In the genomic region with DNA sequence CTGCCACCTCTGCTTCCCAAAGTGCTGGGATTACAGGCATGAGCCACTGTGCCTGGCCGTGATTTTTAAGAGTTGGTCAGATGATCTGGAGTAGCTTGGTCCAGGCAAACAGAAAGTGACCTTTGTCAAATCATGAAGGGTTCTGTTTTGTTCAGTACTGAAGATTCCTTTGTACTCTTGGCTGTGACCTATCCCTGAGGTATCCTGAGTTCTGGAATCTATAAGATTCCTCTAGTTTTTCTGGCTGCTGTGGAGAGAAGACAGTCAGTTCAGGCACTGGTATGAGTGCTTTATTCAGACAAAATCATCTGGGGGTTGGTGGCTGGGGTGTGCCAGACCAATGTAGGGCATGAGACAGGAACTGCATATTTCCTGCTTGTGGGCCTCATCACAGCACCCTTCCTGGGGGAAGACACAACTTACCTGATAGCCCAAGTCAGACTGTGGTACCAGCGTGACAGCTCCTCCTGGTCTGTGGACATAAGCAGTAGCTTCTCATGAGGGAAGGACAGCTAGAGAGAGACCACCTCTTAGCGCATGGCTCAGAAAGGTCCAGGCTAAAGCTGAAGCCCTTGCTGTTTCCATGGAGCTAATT, we compare ENCODE assay signal across 11 cellular contexts. TPM values are rescaled to one million over a fixed set of nuclear protein-coding genes. Genes with fewer than 3 reads are reported as not detected.
DNase-seq lines count a peak whose midpoint lies in the region; ATAC-seq, FAIRE-seq and TF ChIP-seq lines count a peak whose summit lies in the region.
"Had no signal": no experiment of that assay in that cellular context is flagged by ENCODE, and none has a peak within 500 bp of the region (broad histone marks: within the 10 kb centered on the region; RNA-seq: fewer than 3 reads in every experiment).

No MANE protein-coding gene starts in this region.

- no peak for ATAC-seq in GM23338
- ATAC-seq in T-helper 17 cell: peak; percentile 55
- ATAC-seq in effector memory CD8-positive, alpha-beta T cell (replicated peaks): peak; percentile 45
- ATAC-seq: activated CD4-positive, CD25-positive, alpha-beta regulatory T cell treated with anti-CD3 and anti-CD28 coated beads, Interleukin-2, amount 50 U/mL, for 24 hours; left lobe of liver had no signal

- TF ChIP-seq CTCF in GM23338 (conservative IDR thresholded peaks at IDR 0.05; ENCODE audit: low read depth in 2 of 2): no peak

- peaks cover 4% of the 10 kb centered on the region; the same call in 1 of the 2 replicates for H3K27me3 ChIP-seq in GM23338 (ENCODE audit: insufficient read depth)

- H3K4me1 ChIP-seq in GM23338 (ENCODE audit: insufficient read depth): peaks cover 23% of the 10 kb centered on the region

- H3K27ac Mint-ChIP-seq in GM23338 (peak overlapping the region; percentile 58; the same call in 1 of the 2 replicates), T-helper 17 cell (peak overlapping the region; percentile 98)
- H3K27ac Mint-ChIP-seq in effector memory CD8-positive, alpha-beta T cell: peak overlapping the region; percentile 100

- DNase-seq in GM23338 (ENCODE audit: low spot score) (no peak), T-helper 17 cell (peak; percentile 45 to 61 (median 59)), SW 1271 (lab: John Stamatoyannopoulos, UW) (no peak), urothelium cell line (ENCODE audit: low spot score) (no peak), medulla oblongata (ENCODE audit: extremely low spot score) (no peak), DMS 273 (lab: John Stamatoyannopoulos, UW; ENCODE audit: unreplicated experiment) (no peak)
- peak in 2 of 3 experiments; percentile 43 to 55 for DNase-seq in effector memory CD8-positive, alpha-beta T cell
- DNase-seq: NCI-H526 treated with DMSO at 0.1 percent for 48 hours had no signal

- H3K79me2 ChIP-seq in GM23338 (replicated peaks; ENCODE audit: insufficient read depth): peaks cover 8% of the 10 kb centered on the region; the same call in 1 of the 2 replicates

- H3K27ac ChIP-seq in GM23338 (ENCODE audit: low read depth): no peak overlapping the region
- H3K27ac ChIP-seq in skin epidermis: peak overlapping the region in 15 of 21 experiments; percentile 1 to 80 (median 49)

- peaks cover 8% of the 10 kb centered on the region; the same call in 1 of the 2 replicates for H3K36me3 ChIP-seq in GM23338 (ENCODE audit: insufficient read depth)

- H3K27me3 Mint-ChIP-seq in GM23338 (ENCODE audit: insufficient read depth, low read depth, poor library complexity) (peaks cover 29% of the 10 kb centered on the region), T-helper 17 cell (no peaks in the 10 kb centered on the region)
- no peaks in the 10 kb centered on the region for H3K27me3 Mint-ChIP-seq in effector memory CD8-positive, alpha-beta T cell

- no peaks in the 10 kb centered on the region; the same call in 1 of the 2 replicates for H4K20me1 ChIP-seq in GM23338 (replicated peaks; ENCODE audit: insufficient read depth)

- H3K9me2 ChIP-seq in GM23338 (ENCODE audit: insufficient read depth): no peaks in the 10 kb centered on the region

- H3K4me3 ChIP-seq in GM23338 (no peak overlapping the region), skin epidermis (no peak overlapping the region)

- FAIRE-seq in urothelium cell line (lab: Jason Lieb, UNC): no peak

- H2AFZ ChIP-seq in GM23338: no peak overlapping the region

- H3K4me1 Mint-ChIP-seq in GM23338: peaks cover 49% of the 10 kb centered on the region
- H3K4me1 Mint-ChIP-seq in T-helper 17 cell: peaks cover 65% of the 10 kb centered on the region
- H3K4me1 Mint-ChIP-seq in effector memory CD8-positive, alpha-beta T cell (ENCODE audit: low read depth in 2 of 2): peaks cover 69 to 70% of the 10 kb centered on the region in 2 donors

- H3K4me3 Mint-ChIP-seq in GM23338: no peak overlapping the region; the same call in 2 of the 3 replicates
- H3K4me3 Mint-ChIP-seq in T-helper 17 cell: peak overlapping the region; percentile 89
- H3K4me3 Mint-ChIP-seq in effector memory CD8-positive, alpha-beta T cell: peak overlapping the region; percentile 70 to 91

- H3K36me3 Mint-ChIP-seq in GM23338 (ENCODE audit: low read depth) (peaks cover 49% of the 10 kb centered on the region), T-helper 17 cell (ENCODE audit: low read depth) (no peaks in the 10 kb centered on the region)
- peaks cover 51% of the 10 kb centered on the region for H3K36me3 Mint-ChIP-seq in effector memory CD8-positive, alpha-beta T cell (ENCODE audit: insufficient read depth)

- H3K9me3 Mint-ChIP-seq in GM23338: peaks cover 3% of the 10 kb centered on the region
- H3K9me3 Mint-ChIP-seq in effector memory CD8-positive, alpha-beta T cell: peaks cover 0 to 2% of the 10 kb centered on the region in 2 donors

- H3K9me3 ChIP-seq in T-helper 17 cell (ENCODE audit: control insufficient read depth, low read length, poor library complexity, severe bottlenecking): no peaks in the 10 kb centered on the region

- peaks cover 25% of the 10 kb centered on the region; the same call in 1 of the 2 replicates for H3F3A ChIP-seq in GM23338 (replicated peaks; ENCODE audit: low read depth)

- H3K4me2 ChIP-seq in GM23338: no peak overlapping the region

TF ChIP-seq in GM23338, 12 proteins besides CTCF, POLR2A, EP300 and RAD21 (continues in another document):
- TF ChIP-seq STAT1 (IDR thresholded peaks at IDR 0.05; ENCODE audit: unreplicated experiment) (no peak), JUNB (IDR thresholded peaks at IDR 0.05; ENCODE audit: unreplicated experiment) (no peak), ZNF331 (CRISPR knock-in tag; IDR thresholded peaks at IDR 0.05; ENCODE audit: low read depth) (no peak), CREB1 (CRISPR knock-in tag; IDR thresholded peaks at IDR 0.05; ENCODE audit: low read depth) (no peak), POLR2AphosphoS5 (IDR thresholded peaks at IDR 0.05; ENCODE audit: low read depth) (no peak)
- TF ChIP-seq, protein P1, sequence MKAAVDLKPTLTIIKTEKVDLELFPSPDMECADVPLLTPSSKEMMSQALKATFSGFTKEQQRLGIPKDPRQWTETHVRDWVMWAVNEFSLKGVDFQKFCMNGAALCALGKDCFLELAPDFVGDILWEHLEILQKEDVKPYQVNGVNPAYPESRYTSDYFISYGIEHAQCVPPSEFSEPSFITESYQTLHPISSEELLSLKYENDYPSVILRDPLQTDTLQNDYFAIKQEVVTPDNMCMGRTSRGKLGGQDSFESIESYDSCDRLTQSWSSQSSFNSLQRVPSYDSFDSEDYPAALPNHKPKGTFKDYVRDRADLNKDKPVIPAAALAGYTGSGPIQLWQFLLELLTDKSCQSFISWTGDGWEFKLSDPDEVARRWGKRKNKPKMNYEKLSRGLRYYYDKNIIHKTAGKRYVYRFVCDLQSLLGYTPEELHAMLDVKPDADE (IDR thresholded peaks at IDR 0.05): no peak
- TF ChIP-seq, protein P2, sequence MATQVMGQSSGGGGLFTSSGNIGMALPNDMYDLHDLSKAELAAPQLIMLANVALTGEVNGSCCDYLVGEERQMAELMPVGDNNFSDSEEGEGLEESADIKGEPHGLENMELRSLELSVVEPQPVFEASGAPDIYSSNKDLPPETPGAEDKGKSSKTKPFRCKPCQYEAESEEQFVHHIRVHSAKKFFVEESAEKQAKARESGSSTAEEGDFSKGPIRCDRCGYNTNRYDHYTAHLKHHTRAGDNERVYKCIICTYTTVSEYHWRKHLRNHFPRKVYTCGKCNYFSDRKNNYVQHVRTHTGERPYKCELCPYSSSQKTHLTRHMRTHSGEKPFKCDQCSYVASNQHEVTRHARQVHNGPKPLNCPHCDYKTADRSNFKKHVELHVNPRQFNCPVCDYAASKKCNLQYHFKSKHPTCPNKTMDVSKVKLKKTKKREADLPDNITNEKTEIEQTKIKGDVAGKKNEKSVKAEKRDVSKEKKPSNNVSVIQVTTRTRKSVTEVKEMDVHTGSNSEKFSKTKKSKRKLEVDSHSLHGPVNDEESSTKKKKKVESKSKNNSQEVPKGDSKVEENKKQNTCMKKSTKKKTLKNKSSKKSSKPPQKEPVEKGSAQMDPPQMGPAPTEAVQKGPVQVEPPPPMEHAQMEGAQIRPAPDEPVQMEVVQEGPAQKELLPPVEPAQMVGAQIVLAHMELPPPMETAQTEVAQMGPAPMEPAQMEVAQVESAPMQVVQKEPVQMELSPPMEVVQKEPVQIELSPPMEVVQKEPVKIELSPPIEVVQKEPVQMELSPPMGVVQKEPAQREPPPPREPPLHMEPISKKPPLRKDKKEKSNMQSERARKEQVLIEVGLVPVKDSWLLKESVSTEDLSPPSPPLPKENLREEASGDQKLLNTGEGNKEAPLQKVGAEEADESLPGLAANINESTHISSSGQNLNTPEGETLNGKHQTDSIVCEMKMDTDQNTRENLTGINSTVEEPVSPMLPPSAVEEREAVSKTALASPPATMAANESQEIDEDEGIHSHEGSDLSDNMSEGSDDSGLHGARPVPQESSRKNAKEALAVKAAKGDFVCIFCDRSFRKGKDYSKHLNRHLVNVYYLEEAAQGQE (IDR thresholded peaks at IDR 0.05; ENCODE audit: unreplicated experiment): no peak

RNA-seq across cellular contexts. Expression of a gene that starts 3.1 kb away (rescaled TPM):
- total RNA-seq in GM23338 (2014; rRNA removed; shearing (Covaris generic)): 16.8 and 25.7 TPM in 2 replicates
- polyA plus RNA-seq in GM23338 (2016; fragmentation: Nextera tagmentation; extraction: Ambion mirVana): 25.2 and 31.0 TPM in 2 replicates
- 1 to 10 TPM; 1.6 to 3.1 TPM for total RNA-seq in T-helper 17 cell

RNA-seq across cellular contexts. Expression of a gene that starts 3.8 kb away (rescaled TPM):
- total RNA-seq in GM23338 (2014; rRNA removed; shearing (Covaris generic)): 2.4 and 6.9 TPM in 2 replicates
- polyA plus RNA-seq in GM23338 (2016; fragmentation: Nextera tagmentation; extraction: Ambion mirVana): 18.4 and 20.8 TPM in 2 replicates
- total RNA-seq in T-helper 17 cell: 10 to 100 TPM; 27.7 to 35.2 TPM

RNA-seq across cellular contexts. Expression of a gene that starts 4.0 kb away (rescaled TPM):
- 8,626 and 33,360 TPM in 2 replicates for total RNA-seq in GM23338 (2014; rRNA removed; shearing (Covaris generic))
- 15.3 and 43.0 TPM in 2 replicates for polyA plus RNA-seq in GM23338 (2016; fragmentation: Nextera tagmentation; extraction: Ambion mirVana)
- total RNA-seq in T-helper 17 cell: over 10,000 TPM in 1 of 2 donors, 1,000 to 10,000 TPM in 1; 7,466 to 10,512 TPM

RNA-seq across cellular contexts. Expression of a gene that starts 11.1 kb away (rescaled TPM):
- total RNA-seq in GM23338 (2014; rRNA removed; shearing (Covaris generic)): 14.7 and 16.4 TPM in 2 replicates
- polyA plus RNA-seq in GM23338 (2016; fragmentation: Nextera tagmentation; extraction: Ambion mirVana): 13.2 TPM in 2 replicates
- 10 to 100 TPM; 33.9 to 48.9 TPM for total RNA-seq in T-helper 17 cell

RNA-seq across cellular contexts. Expression of a gene that starts 11.9 kb away (rescaled TPM):
- total RNA-seq in GM23338 (2014; rRNA removed; shearing (Covaris generic)): not detected in 2 replicates
- polyA plus RNA-seq in GM23338 (2016; fragmentation: Nextera tagmentation; extraction: Ambion mirVana): 1.1 and 2.2 TPM in 2 replicates
- not detected for total RNA-seq in T-helper 17 cell

Comparison
In these comparisons a context has a peak if more than half of its experiments do, and no peak if none do; other contexts are left out.
1. DNase-seq: peak in T-helper 17 cell (3 of 3) and effector memory CD8-positive, alpha-beta T cell (2 of 3); none in GM23338 (single experiment), SW 1271 (0 of 2), urothelium cell line (single experiment), medulla oblongata (single experiment) and DMS 273 (single experiment).
2. Peak in every context shown above with its lines, with median percentiles within 50 percentile points of each other: H3K27ac Mint-ChIP-seq.